In the genomic region with DNA sequence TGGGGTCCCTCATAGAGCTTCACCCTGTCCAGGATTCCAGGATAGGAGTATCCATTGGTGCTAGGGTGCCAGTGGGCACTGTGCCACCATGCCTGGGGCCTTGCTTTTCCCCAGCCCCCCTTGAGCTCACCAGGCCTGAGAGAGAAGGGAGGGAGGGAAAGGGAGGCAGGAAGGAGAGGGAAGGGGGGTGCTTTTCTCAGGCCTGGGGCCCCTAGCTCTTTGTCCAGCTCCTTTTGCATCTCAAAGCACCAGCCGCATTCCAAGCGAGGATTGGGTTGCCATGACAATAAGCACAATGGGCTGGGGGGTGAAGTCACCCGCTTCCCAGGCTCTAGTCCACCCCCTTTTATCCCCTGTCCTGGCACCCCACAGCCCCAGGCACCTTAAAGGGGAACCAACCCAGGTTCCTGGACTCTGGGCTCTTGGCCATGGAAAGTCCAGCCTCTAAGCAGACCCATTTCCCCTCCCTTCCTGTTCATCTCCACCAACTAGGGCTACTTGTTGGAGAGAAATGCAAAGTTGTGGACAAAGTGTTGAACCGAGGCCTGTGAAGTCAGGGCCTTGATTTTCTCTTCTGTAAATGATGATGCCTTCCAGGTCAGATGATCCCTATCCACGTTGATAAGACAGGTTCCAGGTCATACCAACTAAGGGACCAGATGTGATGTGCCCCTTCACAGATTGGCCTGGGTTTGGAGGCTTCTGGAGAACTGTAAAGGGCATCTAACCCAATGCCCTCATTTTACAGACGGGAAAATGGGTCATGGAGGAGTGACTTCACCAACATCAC, we compare ENCODE assay signal across 10 cellular contexts. TPM values are rescaled to one million over a fixed set of nuclear protein-coding genes. Genes with fewer than 3 reads are reported as not detected.
A peak's percentile ranks its signal among the peaks of the same experiment; 100 is the strongest.
DNase-seq lines count a peak whose midpoint lies in the region; ATAC-seq lines count a peak whose summit lies in the region.
"Had no signal": no experiment of that assay in that cellular context is flagged by ENCODE, and none has a peak within 500 bp of the region (broad histone marks: within the 10 kb centered on the region; RNA-seq: fewer than 3 reads in every experiment).

No MANE protein-coding gene starts in this region.

- no peaks in the 10 kb centered on the region for H3K27me3 ChIP-seq in iPS-20b (ENCODE audit: insufficient read depth, low read length)
- no peaks in the 10 kb centered on the region for H3K27me3 ChIP-seq in stomach smooth muscle (ENCODE audit: control insufficient read depth in 1 of 2, insufficient read depth in 2 of 2, low read length in 2 of 2)

- H3K36me3 Mint-ChIP-seq in activated T-cell treated with anti-CD3 and anti-CD28 coated beads, Interleukin-2, amount 50 U/mL, for 24 hours (ENCODE audit: low read depth) = peaks cover 46% of the 10 kb centered on the region
- H3K36me3 Mint-ChIP-seq in activated naive CD8-positive, alpha-beta T cell treated with anti-CD3 and anti-CD28 coated beads for 36 hours = peaks cover 12% of the 10 kb centered on the region

- H3K27me3 Mint-ChIP-seq in activated T-cell treated with anti-CD3 and anti-CD28 coated beads, Interleukin-2, amount 50 U/mL, for 24 hours = no peaks in the 10 kb centered on the region
- H3K27me3 Mint-ChIP-seq in activated naive CD8-positive, alpha-beta T cell treated with anti-CD3 and anti-CD28 coated beads for 36 hours = peaks cover 5% of the 10 kb centered on the region

- peak overlapping the region; percentile 82 for H3K4me3 Mint-ChIP-seq in activated T-cell treated with anti-CD3 and anti-CD28 coated beads, Interleukin-2, amount 50 U/mL, for 24 hours
- peak overlapping the region; percentile 84 for H3K4me3 Mint-ChIP-seq in activated naive CD8-positive, alpha-beta T cell treated with anti-CD3 and anti-CD28 coated beads for 36 hours

- ATAC-seq in HG02610 (IDR thresholded peaks at IDR 0.05; ENCODE audit: unreplicated experiment) = no peak

- peaks cover 37% of the 10 kb centered on the region for H3K4me1 Mint-ChIP-seq in activated T-cell treated with anti-CD3 and anti-CD28 coated beads, Interleukin-2, amount 50 U/mL, for 24 hours (ENCODE audit: low read depth)
- peaks cover 37% of the 10 kb centered on the region for H3K4me1 Mint-ChIP-seq in activated naive CD8-positive, alpha-beta T cell treated with anti-CD3 and anti-CD28 coated beads for 36 hours

- H3K9me3 ChIP-seq in iPS-20b (ENCODE audit: insufficient read depth, low read depth, low read length) (no peaks in the 10 kb centered on the region), stomach smooth muscle (ENCODE audit: control insufficient read depth in 2 of 2, low read length in 2 of 2) (no peaks in the 10 kb centered on the region)

- H3K27ac ChIP-seq in iPS-20b (ENCODE audit: low read length) (peak overlapping the region; percentile 98), stomach smooth muscle (ENCODE audit: low read length) (peak overlapping the region; percentile 96)

- H3K4me1 ChIP-seq in iPS-20b (ENCODE audit: insufficient read depth, low read length) = peaks cover 19% of the 10 kb centered on the region
- peaks cover 39% of the 10 kb centered on the region for H3K4me1 ChIP-seq in stomach smooth muscle (ENCODE audit: control insufficient read depth, insufficient read depth, low read length)

- H3K36me3 ChIP-seq in iPS-20b (ENCODE audit: insufficient read depth, low read depth, low read length) (peaks cover 57% of the 10 kb centered on the region), stomach smooth muscle (ENCODE audit: control insufficient read depth in 2 of 2, insufficient read depth in 2 of 2, low read length in 2 of 2) (peaks cover 35 to 36% of the 10 kb centered on the region in 2 donors)

- no peaks in the 10 kb centered on the region for H3K9me3 Mint-ChIP-seq in activated T-cell treated with anti-CD3 and anti-CD28 coated beads, Interleukin-2, amount 50 U/mL, for 24 hours
- H3K9me3 Mint-ChIP-seq in activated naive CD8-positive, alpha-beta T cell treated with anti-CD3 and anti-CD28 coated beads for 36 hours = no peaks in the 10 kb centered on the region

- peak overlapping the region; percentile 99 for H3K4me3 ChIP-seq in iPS-20b (ENCODE audit: low read length)
- H3K4me3 ChIP-seq in stomach smooth muscle (ENCODE audit: low read length in 2 of 2) = no peak overlapping the region

- H3K9ac ChIP-seq in iPS-20b (ENCODE audit: low read depth, low read length) (peak overlapping the region; percentile 99), stomach smooth muscle (ENCODE audit: low read length in 2 of 2) (peak overlapping the region; percentile 42 to 83)

- no peak for DNase-seq in activated T-cell treated with anti-CD3 and anti-CD28 coated beads, Interleukin-2, amount 50 U/mL, for 24 hours
- DNase-seq in activated T-cell treated with anti-CD3 and anti-CD28 coated beads, Interleukin-2, amount 50 U/mL, for 1 hour = no peak
- no peak for DNase-seq in activated naive CD8-positive, alpha-beta T cell treated with anti-CD3 and anti-CD28 coated beads for 36 hours
- DNase-seq in MV-4-11 (lab: John Stamatoyannopoulos, UW) = no peak
- no peak for DNase-seq in activated CD4-positive, alpha-beta T cell treated with anti-CD3 and anti-CD28 coated beads, Interleukin-2, amount 50 U/mL, for 1 hour
- DNase-seq: activated gamma-delta T cell treated with Interleukin-2 at 50 U/mL for 16 hours, NCI-H82 had no signal

- H3K27ac Mint-ChIP-seq in activated T-cell treated with anti-CD3 and anti-CD28 coated beads, Interleukin-2, amount 50 U/mL, for 24 hours = no peak overlapping the region
- no peak overlapping the region for H3K27ac Mint-ChIP-seq in activated naive CD8-positive, alpha-beta T cell treated with anti-CD3 and anti-CD28 coated beads for 36 hours

RNA-seq across cellular contexts. Expression of gene THBS3, which starts 11.4 kb away (rescaled TPM):
- total RNA-seq in activated naive CD8-positive, alpha-beta T cell treated with anti-CD3 and anti-CD28 coated beads for 36 hours = 1 to 10 TPM; 7.4 to 9.3 TPM

RNA-seq across cellular contexts. Expression of gene MTX1, which starts 12.2 kb away (rescaled TPM):
- 10 to 100 TPM; 68.0 to 72.5 TPM for total RNA-seq in activated naive CD8-positive, alpha-beta T cell treated with anti-CD3 and anti-CD28 coated beads for 36 hours

RNA-seq across cellular contexts. Expression of gene TRIM46, which starts 22.6 kb away (rescaled TPM):
- total RNA-seq in activated naive CD8-positive, alpha-beta T cell treated with anti-CD3 and anti-CD28 coated beads for 36 hours = 1 to 10 TPM; 4.6 to 4.9 TPM

RNA-seq across cellular contexts. Expression of gene KRTCAP2, which starts 23.2 kb away (rescaled TPM):
- 100 to 1,000 TPM; 135 to 145 TPM for total RNA-seq in activated naive CD8-positive, alpha-beta T cell treated with anti-CD3 and anti-CD28 coated beads for 36 hours

RNA-seq across cellular contexts. Expression of gene DPM3, which starts 56.0 kb away (rescaled TPM):
- 10 to 100 TPM; 26.8 to 29.2 TPM for total RNA-seq in activated naive CD8-positive, alpha-beta T cell treated with anti-CD3 and anti-CD28 coated beads for 36 hours
